Comparison of ENCODE assay signal across 26 cellular contexts in the genomic region with DNA sequence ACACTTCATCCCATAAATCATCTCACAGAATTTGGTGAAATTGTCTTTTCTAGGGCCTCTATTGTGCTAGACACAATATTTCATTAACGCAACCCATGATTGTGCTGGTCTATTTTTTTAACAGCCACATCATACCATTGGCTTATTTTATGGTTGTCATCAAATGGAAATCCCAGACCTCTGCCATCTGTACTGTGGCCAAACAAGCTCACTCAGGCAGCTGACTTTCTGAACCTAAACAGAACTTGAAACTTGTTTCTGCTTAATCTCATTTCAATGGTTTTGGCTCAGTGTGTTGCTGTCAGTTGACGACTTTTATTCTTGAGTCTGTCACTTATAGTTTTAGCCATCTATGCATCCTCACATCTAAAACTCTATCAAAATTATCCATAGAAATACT.
"Had no signal": no experiment of that assay in that cellular context is flagged by ENCODE, and none has a peak within 500 bp of the region (broad histone marks: within the 10 kb centered on the region; RNA-seq: fewer than 3 reads in every experiment).

No MANE protein-coding gene starts in this region.

- H3K4me1 ChIP-seq: lower lobe of right lung, thyroid gland, upper lobe of right lung had no signal

- H3K9me3 ChIP-seq: lower lobe of right lung, thyroid gland, upper lobe of right lung had no signal

- H3K36me3 Mint-ChIP-seq: activated CD8-positive, alpha-beta memory T cell treated with anti-CD3 and anti-CD28 coated beads, Interleukin-2, amount 10 ng/mL, durations not matched to agents 7 days and 5 days; natural killer cell had no signal

- ATAC-seq: activated CD8-positive, alpha-beta memory T cell treated with anti-CD3 and anti-CD28 coated beads, Interleukin-2, amount 10 ng/mL, durations not matched to agents 7 days and 5 days; activated CD8-positive, alpha-beta T cell treated with anti-CD3 and anti-CD28 coated beads for 36 hours; left colon; lower lobe of right lung; natural killer cell; stimulated activated naive CD8-positive, alpha-beta T cell treated with anti-CD3 and anti-CD28 coated beads, Interleukin-15, Interleukin-2, amounts not matched to agents 100 U/mL and 50 U/mL, for 24 hours; upper lobe of right lung had no signal

- H3K27ac ChIP-seq: brain microvascular endothelial cell, coronary artery, esophagus muscularis mucosa, lower lobe of right lung, thyroid gland, upper lobe of right lung, WERI-Rb-1 had no signal

- H3K4me3 ChIP-seq: coronary artery, esophagus muscularis mucosa, lower lobe of right lung, thyroid gland, upper lobe of right lung had no signal

- H3K4me1 Mint-ChIP-seq: activated CD4-positive, alpha-beta T cell treated with anti-CD3 and anti-CD28 coated beads, Interleukin-2, amount 10 ng/mL, durations not matched to agents 7 days and 5 days; activated CD8-positive, alpha-beta memory T cell treated with anti-CD3 and anti-CD28 coated beads, Interleukin-2, amount 10 ng/mL, durations not matched to agents 7 days and 5 days; central memory CD8-positive, alpha-beta T cell; natural killer cell had no signal

- H3K27me3 Mint-ChIP-seq: activated CD4-positive, alpha-beta T cell treated with anti-CD3 and anti-CD28 coated beads, Interleukin-2, amount 10 ng/mL, durations not matched to agents 7 days and 5 days; activated CD8-positive, alpha-beta memory T cell treated with anti-CD3 and anti-CD28 coated beads, Interleukin-2, amount 10 ng/mL, durations not matched to agents 7 days and 5 days; activated CD8-positive, alpha-beta T cell treated with anti-CD3 and anti-CD28 coated beads for 36 hours; central memory CD8-positive, alpha-beta T cell; progenitor cell of endocrine pancreas had no signal

- H3K27ac Mint-ChIP-seq: activated CD4-positive, alpha-beta T cell treated with anti-CD3 and anti-CD28 coated beads, Interleukin-2, amount 10 ng/mL, durations not matched to agents 7 days and 5 days; activated CD8-positive, alpha-beta memory T cell treated with anti-CD3 and anti-CD28 coated beads, Interleukin-2, amount 10 ng/mL, durations not matched to agents 7 days and 5 days; activated CD8-positive, alpha-beta T cell treated with anti-CD3 and anti-CD28 coated beads for 36 hours; natural killer cell; progenitor cell of endocrine pancreas had no signal

- DNase-seq: activated CD4-positive, alpha-beta T cell treated with anti-CD3 and anti-CD28 coated beads, Interleukin-2, amount 10 ng/mL, durations not matched to agents 7 days and 5 days; activated CD4-positive, CD25-positive, alpha-beta regulatory T cell treated with anti-CD3 and anti-CD28 coated beads, Interleukin-2, amount 50 U/mL, for 72 hours; activated CD8-positive, alpha-beta memory T cell treated with anti-CD3 and anti-CD28 coated beads, Interleukin-2, amount 10 ng/mL, durations not matched to agents 7 days and 5 days; activated CD8-positive, alpha-beta T cell treated with anti-CD3 and anti-CD28 coated beads for 36 hours; activated effector memory CD4-positive, alpha-beta T cell treated with anti-CD3 and anti-CD28 coated beads, Interleukin-2, amount 50 U/mL, for 16 hours; activated naive CD4-positive, alpha-beta T cell treated with anti-CD3 and anti-CD28 coated beads, Interleukin-2, amount 50 U/mL, for 16 hours; activated T-cell treated with anti-CD3 and anti-CD28 coated beads for 4 hours; aorta; brain microvascular endothelial cell; foreskin melanocyte; hypothalamus; left colon; lower lobe of right lung; natural killer cell; retina; stimulated activated CD4-positive, alpha-beta T cell treated with anti-CD3 and anti-CD28 coated beads, Interleukin-4, amount 100 ng/mL, for 4 hours; stimulated activated naive CD8-positive, alpha-beta T cell treated with anti-CD3 and anti-CD28 coated beads, Interleukin-15, Interleukin-2, amounts not matched to agents 100 U/mL and 50 U/mL, for 24 hours; substantia nigra; T-helper 1 cell; thyroid gland; upper lobe of right lung; WERI-Rb-1 had no signal

- H3K27me3 ChIP-seq: brain microvascular endothelial cell, esophagus muscularis mucosa, thyroid gland, upper lobe of right lung had no signal

- H3K4me3 Mint-ChIP-seq: activated CD4-positive, alpha-beta T cell treated with anti-CD3 and anti-CD28 coated beads, Interleukin-2, amount 10 ng/mL, durations not matched to agents 7 days and 5 days; activated CD8-positive, alpha-beta memory T cell treated with anti-CD3 and anti-CD28 coated beads, Interleukin-2, amount 10 ng/mL, durations not matched to agents 7 days and 5 days; activated CD8-positive, alpha-beta T cell treated with anti-CD3 and anti-CD28 coated beads for 36 hours; central memory CD8-positive, alpha-beta T cell; natural killer cell had no signal

- H3K9me3 Mint-ChIP-seq: activated CD8-positive, alpha-beta T cell treated with anti-CD3 and anti-CD28 coated beads for 36 hours; central memory CD8-positive, alpha-beta T cell had no signal

- H3K36me3 ChIP-seq: brain microvascular endothelial cell, esophagus muscularis mucosa, lower lobe of right lung, thyroid gland, upper lobe of right lung, WERI-Rb-1 had no signal
